8 cellular contexts compared by ENCODE assay signal in genomic region chr13:79482271-79482970, GRCh38. TPM values are rescaled to one million over a fixed set of nuclear protein-coding genes. Genes with fewer than 3 reads are reported as not detected.
DNase-seq lines count a peak whose midpoint lies in the region; ATAC-seq, FAIRE-seq and TF ChIP-seq lines count a peak whose summit lies in the region.

No MANE protein-coding gene starts in this region.

- peaks cover 2% of the 10 kb centered on the region for H3K27me3 Mint-ChIP-seq in HFFc6 (ENCODE audit: insufficient read depth)

- 65% methylated on average over 3 of the region's 3 CpGs for WGBS in GM12878 (ENCODE audit: insufficient coverage, insufficient replicate concordance, low lambda C conversion rate, missing lambda C conversion rate)

- H3K27me3 ChIP-seq in A673 (replicated peaks; ENCODE audit: insufficient read depth, low read depth, low read length, poor library complexity) (no peaks in the 10 kb centered on the region), GM12878 (replicated peaks in 1 of 2; ENCODE audit: control insufficient read depth in 2 of 2, insufficient read depth in 2 of 2, low read length in 1 of 2) (no peaks in the 10 kb centered on the region), lower lobe of right lung (ENCODE audit: low read depth) (no peaks in the 10 kb centered on the region)

- intact Hi-C loops in A673 (cut with micrococcal nuclease; ENCODE audit: unreplicated experiment), result no loop called here
- intact Hi-C loops in GM12878 (cut with micrococcal nuclease; ENCODE audit: unreplicated experiment), result loop anchor here (5.0 kb wide), 2 partner anchors 40 to 55 kb away; no protein-coding TSS in a partner anchor
- intact Hi-C loops in lower lobe of right lung (cut with DNase I), result no loop called here

- peaks cover 63% of the 10 kb centered on the region for H3K4me1 Mint-ChIP-seq in HFFc6 (ENCODE audit: low read depth)

- CTCF ChIA-PET in A673 (lab: Charles Lee), result no interaction called here
- CTCF ChIA-PET in GM12878 (lab: Yijun Ruan, JAX), result interaction anchor here (0.9 to 5.5 kb wide), 7 partner anchors 20 to 61 kb away, joined by 3 to 50 read pairs (median 10); no protein-coding TSS in a partner anchor

- H3K27ac Mint-ChIP-seq in HFFc6, result peak overlapping the region; percentile 91

- peak overlapping the region; percentile 88 for H3K4me2 ChIP-seq in GM12878 (ENCODE audit: control insufficient read depth, insufficient read depth)

- H3K79me2 ChIP-seq in GM12878 (ENCODE audit: control insufficient read depth, insufficient read depth, low read length), result peaks cover 5% of the 10 kb centered on the region

- no peak for TF ChIP-seq CTCF in A673 (conservative IDR thresholded peaks at IDR 0.05; ENCODE audit: low read depth, low read length)
- no peak for TF ChIP-seq CTCF in HFFc6 (IDR thresholded peaks at IDR 0.05)
- TF ChIP-seq CTCF in GM12878 (IDR thresholded peaks at IDR 0.05 in 2 of 3, conservative IDR thresholded peaks at IDR 0.05 in 1 of 3; ENCODE audit: control insufficient read depth in 2 of 3, extremely low read depth in 1 of 3, insufficient read depth in 1 of 3, low read depth in 3 of 3, low read length in 3 of 3), result no peak
- TF ChIP-seq CTCF in lower lobe of right lung (IDR thresholded peaks at IDR 0.05), result no peak

- RAD21 ChIA-PET in GM12878 (lab: Charles Lee; ENCODE audit: unreplicated experiment), result interaction anchor here (0.7 to 6.3 kb wide), 11 partner anchors 9 to 1494 kb away, joined by 3 to 58 read pairs (median 5); no protein-coding TSS in a partner anchor

- no peak overlapping the region for H3K9ac ChIP-seq in GM12878 (ENCODE audit: control insufficient read depth, insufficient read depth, low read length)

- TF ChIP-seq POLR2A in GM12878 (IDR thresholded peaks at IDR 0.05; ENCODE audit: low read depth, low read length), result no peak

- FAIRE-seq in GM12878 (lab: Jason Lieb, UNC), result no peak
- no peak for FAIRE-seq in GM19239 (lab: Jason Lieb, UNC)

- no peaks in the 10 kb centered on the region for H3K36me3 ChIP-seq in A673 (ENCODE audit: insufficient read depth, low read length, poor library complexity, severe bottlenecking)
- H3K36me3 ChIP-seq in GM12878 (ENCODE audit: control insufficient read depth in 2 of 2, insufficient read depth in 2 of 2, low read length in 1 of 2), result no peaks in the 10 kb centered on the region
- H3K36me3 ChIP-seq in lower lobe of right lung, result no peaks in the 10 kb centered on the region

- no peak overlapping the region for H2AFZ ChIP-seq in GM12878 (ENCODE audit: control insufficient read depth, low read depth, low read length)

- SMC1A ChIA-PET in GM12878 (lab: Charles Lee; ENCODE audit: uncharacterized antibody, unreplicated experiment), result interaction anchor here (0.7 to 6.1 kb wide), 16 partner anchors 10 to 97 kb away, joined by 3 to 75 read pairs (median 8); no protein-coding TSS in a partner anchor

- TF ChIP-seq RAD21 in GM12878 (IDR thresholded peaks at IDR 0.05; ENCODE audit: insufficient read depth, low read depth, low read length), result no peak

- no peaks in the 10 kb centered on the region for H4K20me1 ChIP-seq in GM12878 (ENCODE audit: control insufficient read depth, insufficient read depth)

- peak overlapping the region; percentile 96 for H3K4me3 Mint-ChIP-seq in HFFc6

- in situ Hi-C loops in GM12878 (cut with MboI), result no loop called here

- POLR2A ChIA-PET in A673 (lab: Charles Lee; ENCODE audit: low non-redundant PET), result interaction anchor here (0.7 kb wide), 1 partner anchor 470 kb away, joined by 17 read pairs; no protein-coding TSS in a partner anchor
- POLR2A ChIA-PET in GM12878 (lab: Charles Lee), result interaction anchor here (0.7 kb wide), 3 partner anchors 11 to 47 kb away, joined by 3 to 9 read pairs (median 8); no protein-coding TSS in a partner anchor

- H3K27ac ChIP-seq in A673 (ENCODE audit: low read depth, low read length, poor library complexity, severe bottlenecking), result no peak overlapping the region
- H3K27ac ChIP-seq in GM12878 (ENCODE audit: control insufficient read depth, insufficient read depth), result no peak overlapping the region
- peak overlapping the region; percentile 84 for H3K27ac ChIP-seq in lower lobe of right lung

- H3K4me1 ChIP-seq in A673 (ENCODE audit: insufficient read depth, low read length, poor library complexity, severe bottlenecking), result no peaks in the 10 kb centered on the region
- H3K4me1 ChIP-seq in GM12878 (ENCODE audit: control insufficient read depth, insufficient read depth, low read length), result peaks cover 4% of the 10 kb centered on the region; the same call in 1 of the 2 replicates
- H3K4me1 ChIP-seq in lower lobe of right lung, result peaks cover 33% of the 10 kb centered on the region

- BruUV-seq in A673 (replicated peaks; lab: Mats Ljungman, UMichigan) (TSS peak; percentile 75), GM12878 (replicated peaks; lab: Mats Ljungman, UMichigan) (TSS peak; percentile 71)

- H3K9me3 ChIP-seq in A673 (ENCODE audit: low read depth, low read length, poor library complexity, severe bottlenecking), result no peaks in the 10 kb centered on the region
- H3K9me3 ChIP-seq in GM12878 (replicated peaks; ENCODE audit: control insufficient read depth, insufficient read depth, low read length), result no peaks in the 10 kb centered on the region
- H3K9me3 ChIP-seq in lower lobe of right lung, result no peaks in the 10 kb centered on the region

- H3K4me3 ChIP-seq in A673 (ENCODE audit: low read depth, low read length, poor library complexity, severe bottlenecking) (peak overlapping the region; percentile 70), GM12878 (peak overlapping the region; percentile 97), lower lobe of right lung (peak overlapping the region; percentile 84)

- DNase-seq in A673 (ENCODE audit: low spot score) (no peak), HFFc6 (peak; percentile 33), GM12878 (ENCODE audit: low read depth, low spot score) (no peak), lower lobe of right lung (no peak), NCI-H187 treated with DMSO at 0.1 percent for 48 hours (lab: John Stamatoyannopoulos, UW) (no peak), GM19239 (ENCODE audit: insufficient read length, low spot score) (no peak)

- H3K9me3 Mint-ChIP-seq in HFFc6, result no peaks in the 10 kb centered on the region

- H3K36me3 Mint-ChIP-seq in HFFc6 (ENCODE audit: low read depth), result peaks cover 20% of the 10 kb centered on the region

- no peak for ATAC-seq in GM12878
- ATAC-seq in lower lobe of right lung, result no peak
- no peak for ATAC-seq in HG03108 (IDR thresholded peaks at IDR 0.05; ENCODE audit: unreplicated experiment)
- ATAC-seq in HG02642 (IDR thresholded peaks at IDR 0.05; ENCODE audit: poor library complexity, unreplicated experiment), result no peak

- TF ChIP-seq EP300 in GM12878 (IDR thresholded peaks at IDR 0.05; ENCODE audit: borderline replicate concordance in 1 of 2, control insufficient read depth in 1 of 2, low read depth in 2 of 2, low read length in 2 of 2), result no peak

TF ChIP-seq in GM12878, 131 proteins besides CTCF, POLR2A, EP300 and RAD21 (continues in another document):
- TF ChIP-seq ZNF207 (IDR thresholded peaks at IDR 0.05; ENCODE audit: borderline replicate concordance), result no peak
- no peak for TF ChIP-seq E2F8 (IDR thresholded peaks at IDR 0.05; ENCODE audit: low read depth, partially characterized antibody)
- TF ChIP-seq TAF1 (IDR thresholded peaks at IDR 0.05; ENCODE audit: borderline replicate concordance, low read depth, low read length), result no peak
- no peak for TF ChIP-seq NFXL1 (IDR thresholded peaks at IDR 0.05; ENCODE audit: borderline replicate concordance)
- no peak for TF ChIP-seq WRNIP1 (IDR thresholded peaks at IDR 0.05; ENCODE audit: borderline replicate concordance, low read depth, low read length)
- TF ChIP-seq TCF3 (IDR thresholded peaks at IDR 0.05; ENCODE audit: borderline replicate concordance, insufficient read depth, low read depth, low read length), result no peak
- no peak for TF ChIP-seq BMI1 (IDR thresholded peaks at IDR 0.05; ENCODE audit: borderline replicate concordance)

RNA-seq across cellular contexts. Expression of gene NDFIP2, which starts 1.5 kb away (rescaled TPM):
- 29.6 and 34.0 TPM in 2 replicates for total RNA-seq in A673 (2021)
- 100 to 1,000 TPM in 2 of 6 experiments, 10 to 100 TPM in 4; 97.1 to 132 (median 99.7) TPM for total RNA-seq in HFFc6 (2021; fragmentation: NEBNext Ultra II Directional; extraction: Animal tissue kit (Norgen Biotek cat#: 25700))
- 30.8 and 31.5 TPM in 2 replicates for total RNA-seq in GM12878 (2013; cell fraction: nucleolus; rRNA removed)
- total RNA-seq in GM12878 (2014; rRNA removed), result 25.9 and 31.8 TPM in 2 replicates
- total RNA-seq in GM12878 (2014; rRNA removed; fragmentation: Illumina TruSeq; extraction: Trizol), result 28.1 and 29.6 TPM in 2 replicates
- 35.0 and 37.0 TPM in 2 replicates for total RNA-seq in GM12878 (2021)
- 4.9 TPM for polyA plus RNA-seq in GM12878 (2011; ENCODE audit: low read depth)
- polyA plus RNA-seq in GM12878 (2011; rRNA removed), result 57.2 and 64.1 TPM in 2 replicates
- 23.3 and 30.2 TPM in 2 replicates for polyA plus RNA-seq in GM12878 (2011; cell fraction: cytosol; rRNA removed)
- 15.3 and 18.1 TPM in 2 replicates for polyA plus RNA-seq in GM12878 (2011; cell fraction: nucleus; rRNA removed)
- 13.1 and 13.9 TPM in 2 replicates for polyA plus RNA-seq in GM12878 (2012)
- 30.6 and 33.0 TPM in 2 replicates for polyA plus RNA-seq in GM12878 (2014; fragmentation: Illumina TruSeq; extraction: Trizol)
- polyA plus RNA-seq in GM12878 (2014; fragmentation: Nextera tagmentation; extraction: Ambion mirVana), result 10 to 100 TPM; 23.0 to 30.7 TPM
- polyA plus RNA-seq in GM12878 (2014; rRNA removed), result 16.5 and 17.9 TPM in 2 replicates
- polyA plus RNA-seq in GM12878 (2016; fragmentation: Nextera tagmentation; extraction: Ambion mirVana), result 10 to 100 TPM; 47.5 to 48.5 TPM
- 26.8 and 29.1 TPM in 2 replicates for polyA minus RNA-seq in GM12878 (2011; rRNA and poly(A)+ RNA removed)
- 15.2 and 20.9 TPM in 2 replicates for polyA minus RNA-seq in GM12878 (2011; cell fraction: cytosol; rRNA and poly(A)+ RNA removed)
- 19.3 and 32.3 TPM in 2 replicates for polyA minus RNA-seq in GM12878 (2011; cell fraction: nucleus; rRNA and poly(A)+ RNA removed)
- 30.0 TPM for total RNA-seq in lower lobe of right lung
